ENCODE assay signal across 17 cellular contexts in the genomic region with DNA sequence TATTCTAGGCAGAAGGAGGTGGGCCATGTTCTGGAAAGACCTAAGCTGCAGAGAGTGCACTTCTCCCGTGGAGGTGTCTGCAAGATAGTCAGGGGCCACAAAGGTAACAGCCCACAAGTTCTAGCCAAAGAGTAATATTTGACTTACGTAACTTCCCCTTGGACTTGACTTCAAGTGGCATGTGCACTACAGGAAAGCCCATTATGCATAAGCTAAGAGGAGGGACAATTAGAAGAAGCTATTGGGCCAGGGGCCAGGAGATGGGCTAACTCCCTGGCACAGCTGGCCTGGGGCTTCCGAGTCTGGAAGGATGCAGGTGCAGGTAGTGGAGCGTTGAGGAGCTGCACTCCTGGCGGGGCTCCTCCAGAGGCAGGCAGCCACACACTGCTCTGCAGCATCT. TPM values are rescaled to one million over a fixed set of nuclear protein-coding genes. Genes with fewer than 3 reads are reported as not detected.
DNase-seq lines count a peak whose midpoint lies in the region; ATAC-seq and TF ChIP-seq lines count a peak whose summit lies in the region.
"Had no signal": no experiment of that assay in that cellular context is flagged by ENCODE, and none has a peak within 500 bp of the region (broad histone marks: within the 10 kb centered on the region; RNA-seq: fewer than 3 reads in every experiment).

No MANE protein-coding gene starts in this region.

- ATAC-seq in GM19455 (IDR thresholded peaks at IDR 0.05; ENCODE audit: unreplicated experiment) = no peak
- ATAC-seq: activated T-cell treated with anti-CD3 and anti-CD28 coated beads, Interleukin-2, amount 50 U/mL, for 72 hours; stimulated activated effector memory CD8-positive, alpha-beta T cell treated with anti-CD3 and anti-CD28 coated beads, Interleukin-12 subunit alpha, Interleukin-12 subunit beta, amount 100 ng/mL, for 72 hours had no signal

- H3K27ac ChIP-seq in ascending aorta (peak overlapping the region; percentile 31 to 92), neutrophil (peak overlapping the region; percentile 81)

- H3K9me3 Mint-ChIP-seq in HFFc6 = no peaks in the 10 kb centered on the region
- H3K9me3 Mint-ChIP-seq in progenitor cell of endocrine pancreas (ENCODE audit: low read depth) = no peaks in the 10 kb centered on the region
- H3K9me3 Mint-ChIP-seq: activated CD4-positive, alpha-beta memory T cell treated with anti-CD3 and anti-CD28 coated beads for 36 hours; activated T-cell treated with anti-CD3 and anti-CD28 coated beads, Interleukin-2, amount 50 U/mL, for 72 hours; endodermal cell; nephron progenitor cell; stimulated activated effector memory CD8-positive, alpha-beta T cell treated with anti-CD3 and anti-CD28 coated beads, Interleukin-12 subunit alpha, Interleukin-12 subunit beta, amount 100 ng/mL, for 72 hours had no signal

- peaks cover 48% of the 10 kb centered on the region for H3K4me1 Mint-ChIP-seq in HFFc6 (ENCODE audit: low read depth)
- H3K4me1 Mint-ChIP-seq in progenitor cell of endocrine pancreas (ENCODE audit: low read depth) = no peaks in the 10 kb centered on the region
- H3K4me1 Mint-ChIP-seq: stimulated activated effector memory CD8-positive, alpha-beta T cell treated with anti-CD3 and anti-CD28 coated beads, Interleukin-12 subunit alpha, Interleukin-12 subunit beta, amount 100 ng/mL, for 72 hours had no signal

- H3K27me3 ChIP-seq in ascending aorta (no peaks in the 10 kb centered on the region), neutrophil (no peaks in the 10 kb centered on the region), HAP-1 (ENCODE audit: low read depth) (no peaks in the 10 kb centered on the region)
- H3K27me3 ChIP-seq: BE2C had no signal

- TF ChIP-seq CTCF in HFFc6 (IDR thresholded peaks at IDR 0.05) (no peak), ascending aorta (IDR thresholded peaks at IDR 0.05) (no peak), neutrophil (IDR thresholded peaks at IDR 0.05) (no peak), progenitor cell of endocrine pancreas (IDR thresholded peaks at IDR 0.05; ENCODE audit: unreplicated experiment) (no peak)

- DNase-seq in HFFc6 = no peak
- DNase-seq in NCI-H2029 (lab: John Stamatoyannopoulos, UW) = peak; percentile 96
- no peak for DNase-seq in ascending aorta (ENCODE audit: low spot score in 2 of 2)
- no peak for DNase-seq in stimulated activated CD4-positive, alpha-beta T cell treated with anti-CD3 and anti-CD28 coated beads, Interleukin-4, amount 100 ng/mL, for 24 hours
- no peak for DNase-seq in progenitor cell of endocrine pancreas (ENCODE audit: low spot score, unreplicated experiment)
- DNase-seq in HAP-1 (ENCODE audit: low spot score in 2 of 2) = no peak
- DNase-seq: activated CD4-positive, alpha-beta memory T cell treated with anti-CD3 and anti-CD28 coated beads for 36 hours; activated T-cell treated with anti-CD3 and anti-CD28 coated beads, Interleukin-2, amount 50 U/mL, for 72 hours; BE2C; central memory CD4-positive, alpha-beta T cell; endodermal cell; NCI-H146; NCI-H774; nephron progenitor cell had no signal

- H3K36me3 Mint-ChIP-seq in HFFc6 (ENCODE audit: low read depth) (no peaks in the 10 kb centered on the region), progenitor cell of endocrine pancreas (ENCODE audit: insufficient read depth) (no peaks in the 10 kb centered on the region)
- H3K36me3 Mint-ChIP-seq: activated CD4-positive, alpha-beta memory T cell treated with anti-CD3 and anti-CD28 coated beads for 36 hours; stimulated activated effector memory CD8-positive, alpha-beta T cell treated with anti-CD3 and anti-CD28 coated beads, Interleukin-12 subunit alpha, Interleukin-12 subunit beta, amount 100 ng/mL, for 72 hours had no signal

- intact Hi-C loops in ascending aorta (cut with DNase I) = loop anchor here (2.0 kb wide), 1 partner anchor 15 kb away; no protein-coding TSS in a partner anchor

- H3K36me3 ChIP-seq in ascending aorta = no peaks in the 10 kb centered on the region
- H3K36me3 ChIP-seq in neutrophil = peaks cover 3% of the 10 kb centered on the region
- H3K36me3 ChIP-seq in HAP-1 (replicated peaks) = no peaks in the 10 kb centered on the region
- H3K36me3 ChIP-seq: BE2C had no signal

- H3K4me1 ChIP-seq in ascending aorta (peaks cover 11 to 51% of the 10 kb centered on the region in 2 donors), neutrophil (ENCODE audit: control insufficient read depth in 1 of 2, insufficient read depth in 1 of 2, low read depth in 1 of 2, low read length in 1 of 2) (peaks cover 50 to 52% of the 10 kb centered on the region in 2 experiments), HAP-1 (no peaks in the 10 kb centered on the region)
- H3K4me1 ChIP-seq: BE2C had no signal

- H3K4me3 Mint-ChIP-seq in HFFc6 = no peak overlapping the region
- H3K4me3 Mint-ChIP-seq in progenitor cell of endocrine pancreas (ENCODE audit: low read depth) = no peak overlapping the region
- H3K4me3 Mint-ChIP-seq: activated CD4-positive, alpha-beta memory T cell treated with anti-CD3 and anti-CD28 coated beads for 36 hours; activated T-cell treated with anti-CD3 and anti-CD28 coated beads, Interleukin-2, amount 50 U/mL, for 72 hours; endodermal cell; nephron progenitor cell; stimulated activated effector memory CD8-positive, alpha-beta T cell treated with anti-CD3 and anti-CD28 coated beads, Interleukin-12 subunit alpha, Interleukin-12 subunit beta, amount 100 ng/mL, for 72 hours had no signal

- H3K27me3 Mint-ChIP-seq in HFFc6 (ENCODE audit: insufficient read depth) (peaks cover 3% of the 10 kb centered on the region), progenitor cell of endocrine pancreas (no peaks in the 10 kb centered on the region)
- H3K27me3 Mint-ChIP-seq: activated CD4-positive, alpha-beta memory T cell treated with anti-CD3 and anti-CD28 coated beads for 36 hours had no signal

- no peaks in the 10 kb centered on the region for H3K9me3 ChIP-seq in ascending aorta
- H3K9me3 ChIP-seq in neutrophil = no peaks in the 10 kb centered on the region
- H3K9me3 ChIP-seq in HAP-1 = peaks cover 2% of the 10 kb centered on the region; the same call in 1 of the 2 replicates
- H3K9me3 ChIP-seq: BE2C had no signal

- peak overlapping the region; percentile 86 for H3K27ac Mint-ChIP-seq in HFFc6
- H3K27ac Mint-ChIP-seq in progenitor cell of endocrine pancreas = no peak overlapping the region
- H3K27ac Mint-ChIP-seq: activated CD4-positive, alpha-beta memory T cell treated with anti-CD3 and anti-CD28 coated beads for 36 hours; activated T-cell treated with anti-CD3 and anti-CD28 coated beads, Interleukin-2, amount 50 U/mL, for 72 hours; endodermal cell; nephron progenitor cell; stimulated activated effector memory CD8-positive, alpha-beta T cell treated with anti-CD3 and anti-CD28 coated beads, Interleukin-12 subunit alpha, Interleukin-12 subunit beta, amount 100 ng/mL, for 72 hours had no signal

- no peak overlapping the region for H3K4me3 ChIP-seq in ascending aorta
- H3K4me3 ChIP-seq in neutrophil (ENCODE audit: low read depth in 1 of 2, low read length in 1 of 2) = peak overlapping the region; percentile 10 to 54
- H3K4me3 ChIP-seq in HAP-1 = no peak overlapping the region

- in situ Hi-C loops in HAP-1 (cut with MboI; ENCODE audit: low sequenced_read_pairs) = no loop called here

RNA-seq across cellular contexts. Expression of gene ERG, which starts 58.3 kb away (rescaled TPM):
- not detected for total RNA-seq in HFFc6 (2021; fragmentation: NEBNext Ultra II Directional; extraction: Animal tissue kit (Norgen Biotek cat#: 25700))
- total RNA-seq in ascending aorta (28.5 TPM), progenitor cell of endocrine pancreas (not detected in 2 replicates)
- total RNA-seq: activated CD4-positive, alpha-beta memory T cell treated with anti-CD3 and anti-CD28 coated beads for 36 hours; endodermal cell had no signal

Comparison
In these comparisons a context has a peak if more than half of its experiments do, and no peak if none do; other contexts are left out.
1. H3K4me3 ChIP-seq: peak in neutrophil (2 of 2); none in ascending aorta (0 of 2) and HAP-1 (single experiment).
2. RNA of gene ERG, which starts 58.3 kb away (total RNA-seq): 28.5 TPM in ascending aorta (single experiment); not detected in HFFc6 and not detected in progenitor cell of endocrine pancreas; every median in the first group is over 10 times any median in the second.